In genomic region chrX:55056820-55057690, GRCh38 we compare ENCODE assay signal across 9 cellular contexts. TPM values are rescaled to one million over a fixed set of nuclear protein-coding genes. Genes with fewer than 3 reads are reported as not detected.
A peak's percentile ranks its signal among the peaks of the same experiment; 100 is the strongest.
DNase-seq lines count a peak whose midpoint lies in the region; ATAC-seq and TF ChIP-seq lines count a peak whose summit lies in the region.
"Had no signal": no experiment of that assay in that cellular context is flagged by ENCODE, and none has a peak within 500 bp of the region (broad histone marks: within the 10 kb centered on the region; RNA-seq: fewer than 3 reads in every experiment).

No MANE protein-coding gene starts in this region.

- peak; percentile 21 for DNase-seq in NCI-H1694 treated with DMSO at 0.1 percent for 48 hours (lab: John Stamatoyannopoulos, UW)
- no peak for DNase-seq in NCI-H1694 (lab: John Stamatoyannopoulos, UW)
- DNase-seq in SK-MEL-5 (ENCODE audit: low read depth, low spot score) = peak; percentile 0
- DNase-seq in dorsolateral prefrontal cortex = no peak
- peak; percentile 0 for DNase-seq in putamen (ENCODE audit: low spot score)
- no peak for DNase-seq in SIG-M5 treated with dmso at 0.1 percent for 504 hours (lab: John Stamatoyannopoulos, UW; ENCODE audit: unreplicated experiment)
- DNase-seq in ureter (ENCODE audit: low spot score) = no peak

- peak overlapping the region in 49 of 59 donors; percentile 1 to 57 (median 33) for H3K4me3 ChIP-seq in dorsolateral prefrontal cortex

- H3K27me3 ChIP-seq in dorsolateral prefrontal cortex = peaks cover 0 to 37% (median 0%) of the 10 kb centered on the region in 45 donors

- in situ Hi-C loops in SK-MEL-5 (cut with HindIII; ENCODE audit: low pct_unique_long_range_greater_than_20kb, low sequenced_read_pairs) = no loop called here

- intact Hi-C loops in dorsolateral prefrontal cortex (cut with DNase I) = loop anchor here (2.0 to 5.0 kb wide), 2 partner anchors 165 to 166 kb away; no protein-coding TSS in a partner anchor

- peak overlapping the region in 3 of 59 donors; percentile 24 to 38 (median 26) for H3K27ac ChIP-seq in dorsolateral prefrontal cortex

- TF ChIP-seq CTCF in dorsolateral prefrontal cortex (IDR thresholded peaks at IDR 0.05 in 54 of 56, conservative IDR thresholded peaks at IDR 0.05 in 2 of 56; ENCODE audit: low read depth in 1 of 56, partially characterized antibody in 56 of 56) = no peak

- ATAC-seq in HG03175 (IDR thresholded peaks at IDR 0.05; ENCODE audit: unreplicated experiment) = no peak

RNA-seq across cellular contexts. Expression of gene PAGE2B, which starts 17.8 kb away (rescaled TPM):
- not detected in 2 replicates for total RNA-seq in SK-MEL-5 (2014; rRNA removed; shearing (Covaris generic))
- 0.42 TPM in 1 of 2 replicates, not detected in the other for polyA plus RNA-seq in SK-MEL-5 (2015; cell fraction: cytosol; rRNA removed)
- polyA plus RNA-seq in SK-MEL-5 (2015; cell fraction: nucleus; rRNA removed) = not detected in 2 replicates
- total RNA-seq in dorsolateral prefrontal cortex (1 to 10 TPM in 3 of 120 experiments, not detected in 117; 1.4 to 2.4 (median 1.5) TPM), ureter (not detected)
- polyA plus RNA-seq: BJ had no signal

RNA-seq across cellular contexts. Expression of gene ALAS2, which starts 26.3 kb away (rescaled TPM):
- not detected in 2 replicates for total RNA-seq in SK-MEL-5 (2014; rRNA removed; shearing (Covaris generic))
- polyA plus RNA-seq in SK-MEL-5 (2015; cell fraction: cytosol; rRNA removed) = not detected in 2 replicates
- not detected in 2 replicates for polyA plus RNA-seq in SK-MEL-5 (2015; cell fraction: nucleus; rRNA removed)
- total RNA-seq in dorsolateral prefrontal cortex (1 to 10 TPM in 76 of 120 experiments, under 1 TPM in 19, not detected in 25; 0.26 to 9.4 (median 2.5) TPM), ureter (0.60 TPM)
- polyA plus RNA-seq: BJ had no signal

RNA-seq across cellular contexts. Expression of gene PAGE2, which starts 31.8 kb away (rescaled TPM):
- not detected in 2 replicates for total RNA-seq in SK-MEL-5 (2014; rRNA removed; shearing (Covaris generic))
- polyA plus RNA-seq in SK-MEL-5 (2015; cell fraction: cytosol; rRNA removed) = 1.4 TPM in 1 of 2 replicates, not detected in the other
- polyA plus RNA-seq in SK-MEL-5 (2015; cell fraction: nucleus; rRNA removed) = not detected in 2 replicates
- total RNA-seq in dorsolateral prefrontal cortex (1 to 10 TPM in 1 of 120 experiments, not detected in 119; 2.1 TPM), ureter (not detected)
- polyA plus RNA-seq: BJ had no signal

RNA-seq across cellular contexts. Expression of gene APEX2, which starts 56.9 kb away (rescaled TPM):
- total RNA-seq in SK-MEL-5 (2014; rRNA removed; shearing (Covaris generic)) = 10.5 and 10.9 TPM in 2 replicates
- 31.5 and 34.2 TPM in 2 replicates for polyA plus RNA-seq in SK-MEL-5 (2015; cell fraction: cytosol; rRNA removed)
- 23.4 and 27.7 TPM in 2 replicates for polyA plus RNA-seq in SK-MEL-5 (2015; cell fraction: nucleus; rRNA removed)
- total RNA-seq in dorsolateral prefrontal cortex (10 to 100 TPM in 1 of 120 experiments, 1 to 10 TPM in 119; 4.2 to 12.0 (median 6.3) TPM), ureter (18.7 TPM)

Comparison
In these comparisons a context has a peak if more than half of its experiments do, and no peak if none do; other contexts are left out.
1. DNase-seq: peak in NCI-H1694 treated with DMSO at 0.1 percent for 48 hours (single experiment), SK-MEL-5 (single experiment) and putamen (single experiment); none in NCI-H1694 (single experiment), dorsolateral prefrontal cortex (0 of 10), SIG-M5 treated with dmso at 0.1 percent for 504 hours (single experiment) and ureter (single experiment).